In genomic region chr1:86507935-86508582, GRCh38 we compare ENCODE assay signal across 8 cellular contexts. TPM values are rescaled to one million over a fixed set of nuclear protein-coding genes. Genes with fewer than 3 reads are reported as not detected.
DNase-seq lines count a peak whose midpoint lies in the region; ATAC-seq and TF ChIP-seq lines count a peak whose summit lies in the region.

No MANE protein-coding gene starts in this region.

- H4K20me1 ChIP-seq in DOHH2 (ENCODE audit: control insufficient read depth, insufficient read depth, low read depth, low read length) (no peaks in the 10 kb centered on the region), PC-3 (ENCODE audit: low read length) (no peaks in the 10 kb centered on the region), fibroblast of lung (ENCODE audit: control insufficient read depth, extremely low read depth, insufficient read depth, low read length) (no peaks in the 10 kb centered on the region)

- H3K27me3 ChIP-seq in DOHH2 (ENCODE audit: control insufficient read depth, low read length) (peaks cover 26% of the 10 kb centered on the region), PC-3 (ENCODE audit: low read length) (no peaks in the 10 kb centered on the region), fibroblast of lung (ENCODE audit: control insufficient read depth, insufficient read depth, low read length) (no peaks in the 10 kb centered on the region), suprapubic skin (no peaks in the 10 kb centered on the region)

- no peak for TF ChIP-seq POLR2A in suprapubic skin (IDR thresholded peaks at IDR 0.05)

- H3K36me3 Mint-ChIP-seq in stimulated activated naive B cell treated with anti-CD40 and anti-IgM and Interleukin-4, amounts not matched to agents 10 μg/mL and 1 μg/mL and 100 μg/mL, for 72 hours: no peaks in the 10 kb centered on the region

- H3K27ac ChIP-seq in DOHH2 (ENCODE audit: low read depth, low read length) (no peak overlapping the region), PC-3 (ENCODE audit: low read length) (no peak overlapping the region), fibroblast of lung (ENCODE audit: insufficient read depth, low read length) (no peak overlapping the region), suprapubic skin (no peak overlapping the region)

- H2AFZ ChIP-seq in PC-3 (ENCODE audit: low read length) (peak overlapping the region; percentile 78), fibroblast of lung (ENCODE audit: low read length) (peak overlapping the region; percentile 37)

- CTCF ChIA-PET in PC-3 (lab: Charles Lee): no interaction called here

- H3K9me3 Mint-ChIP-seq in stimulated activated naive B cell treated with anti-CD40 and anti-IgM and Interleukin-4, amounts not matched to agents 10 μg/mL and 1 μg/mL and 100 μg/mL, for 72 hours: no peaks in the 10 kb centered on the region

- ATAC-seq in GM21423 (IDR thresholded peaks at IDR 0.05; ENCODE audit: unreplicated experiment) (peak; percentile 54), PC-3 (peak; percentile 56), HG03045 (IDR thresholded peaks at IDR 0.05; ENCODE audit: unreplicated experiment) (no peak)
- no peak for ATAC-seq in stimulated activated naive B cell treated with anti-CD40 and anti-IgM and Interleukin-4, amounts not matched to agents 10 μg/mL and 1 μg/mL and 100 μg/mL, for 72 hours (replicated peaks)

- WGBS in suprapubic skin: 66% methylated on average over 13 of the region's 13 CpGs

- H3K36me3 ChIP-seq in DOHH2 (ENCODE audit: control insufficient read depth, low read length): no peaks in the 10 kb centered on the region
- no peaks in the 10 kb centered on the region for H3K36me3 ChIP-seq in PC-3 (ENCODE audit: low read depth, low read length)
- H3K36me3 ChIP-seq in fibroblast of lung (ENCODE audit: control insufficient read depth, insufficient read depth, low read length): no peaks in the 10 kb centered on the region
- no peaks in the 10 kb centered on the region for H3K36me3 ChIP-seq in suprapubic skin

- H3K79me2 ChIP-seq in DOHH2 (ENCODE audit: control insufficient read depth, low read length) (no peaks in the 10 kb centered on the region), PC-3 (ENCODE audit: low read length) (no peaks in the 10 kb centered on the region), fibroblast of lung (ENCODE audit: control insufficient read depth, insufficient read depth, low read length) (no peaks in the 10 kb centered on the region)

- DNase-seq in PC-3 (peak; percentile 50), fibroblast of lung (ENCODE audit: low read depth in 2 of 2) (peak; percentile 30 to 65), suprapubic skin (ENCODE audit: low spot score in 2 of 2) (no peak)
- no peak for DNase-seq in stimulated activated naive B cell treated with anti-CD40 and anti-IgM and Interleukin-4, amounts not matched to agents 10 μg/mL and 1 μg/mL and 100 μg/mL, for 72 hours
- no peak for DNase-seq in activated CD8-positive, alpha-beta memory T cell treated with anti-CD3 and anti-CD28 coated beads, Interleukin-2, amount 50 U/mL, for 4 hours

- TF ChIP-seq EP300 in suprapubic skin (IDR thresholded peaks at IDR 0.05): no peak

- H3K27ac Mint-ChIP-seq in stimulated activated naive B cell treated with anti-CD40 and anti-IgM and Interleukin-4, amounts not matched to agents 10 μg/mL and 1 μg/mL and 100 μg/mL, for 72 hours: no peak overlapping the region

- H3K4me3 ChIP-seq in DOHH2 (ENCODE audit: low read length) (no peak overlapping the region), PC-3 (ENCODE audit: low read length) (peak overlapping the region; percentile 33; the same call in 1 of the 2 replicates), fibroblast of lung (replicated peaks in 1 of 4; ENCODE audit: control extremely low read depth in 1 of 4, insufficient read depth in 1 of 4, low read depth in 3 of 4, low read length in 4 of 4) (no peak overlapping the region), suprapubic skin (no peak overlapping the region)

- peaks cover 0 to 8% of the 10 kb centered on the region in 2 donors for H3K4me1 Mint-ChIP-seq in stimulated activated naive B cell treated with anti-CD40 and anti-IgM and Interleukin-4, amounts not matched to agents 10 μg/mL and 1 μg/mL and 100 μg/mL, for 72 hours

- H3K9me2 ChIP-seq in DOHH2 (replicated peaks; ENCODE audit: control insufficient read depth, low read length) (no peaks in the 10 kb centered on the region), PC-3 (replicated peaks; ENCODE audit: low read length) (no peaks in the 10 kb centered on the region)

- H3F3A ChIP-seq in DOHH2 (ENCODE audit: control insufficient read depth, insufficient read depth) (no peaks in the 10 kb centered on the region), PC-3 (ENCODE audit: low read length, unreplicated experiment) (no peaks in the 10 kb centered on the region)

- peaks cover 13 to 15% of the 10 kb centered on the region in 2 donors for H3K27me3 Mint-ChIP-seq in stimulated activated naive B cell treated with anti-CD40 and anti-IgM and Interleukin-4, amounts not matched to agents 10 μg/mL and 1 μg/mL and 100 μg/mL, for 72 hours

- peaks cover 5% of the 10 kb centered on the region for H3K4me1 ChIP-seq in DOHH2 (ENCODE audit: control insufficient read depth, low read length)
- peaks cover 16% of the 10 kb centered on the region for H3K4me1 ChIP-seq in PC-3 (ENCODE audit: insufficient read depth, low read length)
- H3K4me1 ChIP-seq in fibroblast of lung (ENCODE audit: control insufficient read depth, extremely low read depth, insufficient read depth, low read length): peaks cover 4% of the 10 kb centered on the region
- peaks cover 31% of the 10 kb centered on the region for H3K4me1 ChIP-seq in suprapubic skin

- POLR2A ChIA-PET in PC-3 (lab: Charles Lee; ENCODE audit: unreplicated experiment): no interaction called here

- BruUV-seq in PC-3 (replicated peaks; lab: Mats Ljungman, UMichigan): no TSS peak

- no peak overlapping the region for H3K4me3 Mint-ChIP-seq in stimulated activated naive B cell treated with anti-CD40 and anti-IgM and Interleukin-4, amounts not matched to agents 10 μg/mL and 1 μg/mL and 100 μg/mL, for 72 hours

- intact Hi-C loops in PC-3 (cut with micrococcal nuclease): loop anchor here (1.0 to 10.0 kb wide), 2 partner anchors 128 to 177 kb away; no protein-coding TSS in a partner anchor

- H3K9ac ChIP-seq in PC-3 (ENCODE audit: low read length) (no peak overlapping the region), fibroblast of lung (ENCODE audit: insufficient read depth, low read length) (no peak overlapping the region)

- no peaks in the 10 kb centered on the region for H3K9me3 ChIP-seq in DOHH2 (ENCODE audit: control insufficient read depth, insufficient read depth, low read length)
- H3K9me3 ChIP-seq in PC-3 (ENCODE audit: low read length): no peaks in the 10 kb centered on the region
- no peaks in the 10 kb centered on the region for H3K9me3 ChIP-seq in fibroblast of lung (ENCODE audit: control insufficient read depth, insufficient read depth, low read depth, low read length)
- no peaks in the 10 kb centered on the region for H3K9me3 ChIP-seq in suprapubic skin

- peak; percentile 63 for TF ChIP-seq CTCF in DOHH2 (IDR thresholded peaks at IDR 0.05; ENCODE audit: low read depth, low read length, poor library complexity, severe bottlenecking)
- TF ChIP-seq CTCF in PC-3 (conservative IDR thresholded peaks at IDR 0.05; ENCODE audit: low read depth, low read length): peak; percentile 66
- peak; percentile 54 for TF ChIP-seq CTCF in fibroblast of lung (conservative IDR thresholded peaks at IDR 0.05 in 1 of 2, IDR thresholded peaks at IDR 0.05 in 1 of 2; ENCODE audit: low read depth in 1 of 2, low read length in 2 of 2)
- TF ChIP-seq CTCF in suprapubic skin (IDR thresholded peaks at IDR 0.05): peak; percentile 20 to 40

- H3K4me2 ChIP-seq in DOHH2 (ENCODE audit: low read length) (peak overlapping the region; percentile 22), PC-3 (ENCODE audit: low read length) (peak overlapping the region; percentile 72), fibroblast of lung (ENCODE audit: extremely low read depth, insufficient read depth, low read length) (peak overlapping the region; percentile 57)

RNA-seq across cellular contexts. Expression of gene CLCA4, which starts 38.8 kb away (rescaled TPM):
- total RNA-seq in PC-3 (2014; rRNA removed) (not detected in 2 replicates), fibroblast of lung (not detected in 2 replicates), suprapubic skin (1 to 10 TPM; 1.4 to 2.3 (median 1.6) TPM)
- polyA plus RNA-seq in fibroblast of lung: not detected in 2 replicates
- polyA plus RNA-seq in fibroblast of lung (2012): not detected in 2 replicates
- not detected in 2 replicates for polyA minus RNA-seq in fibroblast of lung (ENCODE audit: low replicate concordance)

RNA-seq across cellular contexts. Expression of gene CLCA1, which starts 39.3 kb away (rescaled TPM):
- total RNA-seq in PC-3 (2014; rRNA removed) (not detected in 2 replicates), fibroblast of lung (not detected in 2 replicates), suprapubic skin (not detected)
- polyA plus RNA-seq in fibroblast of lung: 0.01 TPM in 1 of 2 replicates, not detected in the other
- polyA plus RNA-seq in fibroblast of lung (2012): not detected in 2 replicates
- not detected in 2 replicates for polyA minus RNA-seq in fibroblast of lung (ENCODE audit: low replicate concordance)

Comparison
In these comparisons a context has a peak if more than half of its experiments do, and no peak if none do; other contexts are left out.
1. H3K4me2 ChIP-seq: peak in every context shown above with its lines; median percentile 72 in PC-3; 57 in fibroblast of lung; 22 in DOHH2.
2. ATAC-seq: peak in GM21423 (single experiment) and PC-3 (single experiment); none in HG03045 (single experiment) and stimulated activated naive B cell treated with anti-CD40 and anti-IgM and Interleukin-4, amounts not matched to agents 10 μg/mL and 1 μg/mL and 100 μg/mL, for 72 hours (0 of 2).
3. DNase-seq: peak in PC-3 (single experiment) and fibroblast of lung (2 of 2); none in suprapubic skin (0 of 2), stimulated activated naive B cell treated with anti-CD40 and anti-IgM and Interleukin-4, amounts not matched to agents 10 μg/mL and 1 μg/mL and 100 μg/mL, for 72 hours (single experiment) and activated CD8-positive, alpha-beta memory T cell treated with anti-CD3 and anti-CD28 coated beads, Interleukin-2, amount 50 U/mL, for 4 hours (single experiment).
4. Peak in every context shown above with its lines, with median percentiles within 50 percentile points of each other: CTCF ChIP-seq.